8 cellular contexts compared by ENCODE assay signal in genomic region chr10:97234403-97234802, GRCh38. TPM values are rescaled to one million over a fixed set of nuclear protein-coding genes. Genes with fewer than 3 reads are reported as not detected.
DNase-seq lines count a peak whose midpoint lies in the region; ATAC-seq and TF ChIP-seq lines count a peak whose summit lies in the region.

No MANE protein-coding gene starts in this region.

- H3K27me3 ChIP-seq in parathyroid adenoma (ENCODE audit: control insufficient read depth, insufficient read depth, low read length): no peaks in the 10 kb centered on the region
- H3K27me3 ChIP-seq in CD8-positive, alpha-beta memory T cell (ENCODE audit: insufficient read depth, low read length, poor library complexity, severe bottlenecking): no peaks in the 10 kb centered on the region

- peak; percentile 68 for DNase-seq in OCI-M1 (lab: John Stamatoyannopoulos, UW)
- DNase-seq in epithelial cell of proximal tubule (ENCODE audit: low read depth): no peak
- DNase-seq in CD8-positive, alpha-beta memory T cell: no peak
- DNase-seq in NCI-H1930 (lab: John Stamatoyannopoulos, UW): no peak

- H3K79me2 ChIP-seq in parathyroid adenoma: no peaks in the 10 kb centered on the region

- H2AFZ ChIP-seq in parathyroid adenoma: no peak overlapping the region

- no peak overlapping the region for H3K4me2 ChIP-seq in parathyroid adenoma (ENCODE audit: low read length)

- no peaks in the 10 kb centered on the region for H3K9me3 Mint-ChIP-seq in CD8-positive, alpha-beta memory T cell

- H3K27ac Mint-ChIP-seq in CD8-positive, alpha-beta memory T cell: no peak overlapping the region

- H3K4me3 Mint-ChIP-seq in CD8-positive, alpha-beta memory T cell: no peak overlapping the region

- H3K9me3 ChIP-seq in HEK293 (ENCODE audit: control insufficient read depth, insufficient read depth, low read depth, low read length) (no peaks in the 10 kb centered on the region), parathyroid adenoma (ENCODE audit: control insufficient read depth, low read length) (no peaks in the 10 kb centered on the region)
- no peaks in the 10 kb centered on the region for H3K9me3 ChIP-seq in CD8-positive, alpha-beta memory T cell (ENCODE audit: low read length)

- no peak overlapping the region for H3K9ac ChIP-seq in parathyroid adenoma

- H3K27me3 Mint-ChIP-seq in CD8-positive, alpha-beta memory T cell: no peaks in the 10 kb centered on the region

- TF ChIP-seq CTCF in C4-2B (conservative IDR thresholded peaks at IDR 0.05) (peak; percentile 84), HEK293 (tag by site-specific recombination; IDR thresholded peaks at IDR 0.05) (0 out of 2 replicates have a peak, but pooled peaks have one; percentile 21), epithelial cell of proximal tubule (conservative IDR thresholded peaks at IDR 0.05; ENCODE audit: low read depth, low read length) (peak; percentile 67), parathyroid adenoma (IDR thresholded peaks at IDR 0.05) (peak; percentile 58)

- peaks cover 4 to 60% (median 10%) of the 10 kb centered on the region in 3 donors for H3K36me3 Mint-ChIP-seq in CD8-positive, alpha-beta memory T cell

- CTCF ChIA-PET in HEK293 (lab: Yijun Ruan, JAX): interaction anchor here (0.8 to 6.9 kb wide), 21 partner anchors 9 to 900 kb away, joined by 3 to 69 read pairs (median 5); partner anchors contain the start of gene PI4K2A
- CTCF ChIA-PET in CD8-positive, alpha-beta memory T cell (lab: Charles Lee): interaction anchor here (1.2 to 2.0 kb wide), 3 partner anchors 24 to 197 kb away, joined by 3 to 7 read pairs (median 3); no protein-coding TSS in a partner anchor

- H3K36me3 ChIP-seq in HEK293 (ENCODE audit: control insufficient read depth in 2 of 2, insufficient read depth in 1 of 2, low read length in 2 of 2) (peaks cover 3 to 4% of the 10 kb centered on the region in 2 experiments; a peak in 2 of 3 replicates), parathyroid adenoma (ENCODE audit: control insufficient read depth, insufficient read depth, low read length) (no peaks in the 10 kb centered on the region)
- peaks cover 1% of the 10 kb centered on the region for H3K36me3 ChIP-seq in CD8-positive, alpha-beta memory T cell (ENCODE audit: insufficient read depth, low read length)

- H3K4me1 Mint-ChIP-seq in CD8-positive, alpha-beta memory T cell: no peaks in the 10 kb centered on the region

- POLR2A ChIA-PET in HEK293 (lab: Yijun Ruan, JAX): no interaction called here
- POLR2A ChIA-PET in CD8-positive, alpha-beta memory T cell (lab: Charles Lee): no interaction called here

- H3K4me1 ChIP-seq in HEK293 (ENCODE audit: control insufficient read depth, insufficient read depth, low read length) (no peaks in the 10 kb centered on the region), parathyroid adenoma (no peaks in the 10 kb centered on the region)
- no peaks in the 10 kb centered on the region for H3K4me1 ChIP-seq in CD8-positive, alpha-beta memory T cell (ENCODE audit: insufficient read depth, low read length)

- H3K4me3 ChIP-seq in HEK293 (ENCODE audit: low read depth, low read length) (no peak overlapping the region), epithelial cell of proximal tubule (ENCODE audit: low read depth, low read length) (no peak overlapping the region), parathyroid adenoma (ENCODE audit: low read depth, low read length) (no peak overlapping the region)
- no peak overlapping the region for H3K4me3 ChIP-seq in CD8-positive, alpha-beta memory T cell (ENCODE audit: low read length)

- no peak for ATAC-seq in HG03196 (IDR thresholded peaks at IDR 0.05; ENCODE audit: unreplicated experiment)

- H3K27ac ChIP-seq in C4-2B (no peak overlapping the region), HEK293 (ENCODE audit: extremely low read depth, low read depth, low read length) (no peak overlapping the region), parathyroid adenoma (no peak overlapping the region)
- no peak overlapping the region for H3K27ac ChIP-seq in CD8-positive, alpha-beta memory T cell (ENCODE audit: low read depth, low read length)

TF ChIP-seq in HEK293, 187 proteins besides CTCF, POLR2A, EP300 and RAD21:
- TF ChIP-seq ZNF654 (tag by site-specific recombination; IDR thresholded peaks at IDR 0.05; ENCODE audit: low read depth) (peak; percentile 81), ZNF404 (tag by site-specific recombination; IDR thresholded peaks at IDR 0.05) (no peak)

RNA-seq across cellular contexts. Expression of gene SLIT1, which starts 48.6 kb away (rescaled TPM):
- under 0.01 and 0.12 TPM in 2 replicates for total RNA-seq in epithelial cell of proximal tubule
- total RNA-seq in CD8-positive, alpha-beta memory T cell: under 1 TPM in 1 of 2 experiments, not detected in 1; 0.20 TPM
- polyA plus RNA-seq in CD8-positive, alpha-beta memory T cell: 0.06 TPM

RNA-seq across cellular contexts. Expression of gene ARHGAP19, which starts 58.0 kb away (rescaled TPM):
- total RNA-seq in epithelial cell of proximal tubule: 8.8 and 14.9 TPM in 2 replicates
- total RNA-seq in CD8-positive, alpha-beta memory T cell: 10 to 100 TPM; 23.3 to 26.5 TPM
- 8.9 TPM for polyA plus RNA-seq in CD8-positive, alpha-beta memory T cell

Comparison
In these comparisons a context has a peak if more than half of its experiments do, and no peak if none do; other contexts are left out.
1. CTCF ChIP-seq: peak in every context shown above with its lines; median percentile 84 in C4-2B; 67 in epithelial cell of proximal tubule; 58 in parathyroid adenoma; 21 in HEK293.